In the genomic region with DNA sequence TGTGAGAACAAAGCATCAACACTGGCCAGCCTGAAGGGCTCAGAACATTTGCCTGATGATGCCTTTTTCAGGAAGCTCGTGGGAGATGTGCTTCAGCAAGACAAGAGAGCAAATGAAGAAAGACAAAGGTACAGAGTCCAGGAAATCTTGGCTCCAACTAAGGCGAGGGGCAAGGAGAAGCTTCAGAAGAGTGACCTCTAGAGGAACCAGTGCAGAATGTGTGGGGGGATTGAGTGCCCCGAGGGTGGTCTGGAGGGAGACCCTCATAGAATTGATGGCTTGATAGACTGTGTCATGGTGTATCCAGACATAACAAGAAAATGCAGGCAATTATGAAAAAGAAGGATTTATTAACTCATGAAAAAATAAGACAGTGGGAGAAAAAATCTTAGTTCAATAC, we compare ENCODE assay signal across 1 cellular context.
TF ChIP-seq lines count a peak whose summit lies in the region.

No MANE protein-coding gene starts in this region.

TF ChIP-seq in H1, 55 proteins besides CTCF, POLR2A, EP300 and RAD21:
- TF ChIP-seq HDAC2 (IDR thresholded peaks at IDR 0.05; ENCODE audit: borderline replicate concordance in 1 of 2, low read depth in 2 of 2, low read length in 2 of 2) (no peak), CHD2 (IDR thresholded peaks at IDR 0.05; ENCODE audit: low read length) (no peak), YY1 (IDR thresholded peaks at IDR 0.05; ENCODE audit: low read depth, low read length) (no peak)
